ENCODE assay signal across 8 cellular contexts in the genomic region with DNA sequence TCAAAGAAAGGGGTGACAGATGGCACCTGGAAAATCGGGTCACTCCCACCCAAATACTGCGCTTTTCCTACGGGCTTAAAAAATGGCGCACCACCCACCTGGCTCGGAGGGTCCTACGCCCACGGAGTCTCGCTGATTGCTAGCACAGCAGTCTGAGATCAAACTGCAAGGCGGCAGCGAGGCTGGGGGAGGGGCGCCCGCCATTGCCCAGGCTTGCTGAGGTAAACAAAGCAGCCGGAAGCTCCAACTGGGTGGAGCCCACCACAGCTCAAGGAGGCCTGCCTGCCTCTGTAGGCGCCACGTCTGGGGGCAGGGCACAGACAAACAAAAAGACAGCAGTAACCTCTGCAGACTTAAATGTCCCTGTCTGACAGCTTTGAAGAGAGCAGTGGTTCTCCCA. TPM values are rescaled to one million over a fixed set of nuclear protein-coding genes. Genes with fewer than 3 reads are reported as not detected.
A peak's percentile ranks its signal among the peaks of the same experiment; 100 is the strongest.
DNase-seq lines count a peak whose midpoint lies in the region; ATAC-seq lines count a peak whose summit lies in the region.
"Not testable (repeated sequence)": the region's sequence is repeated elsewhere in the genome, so short reads cannot be mapped to it uniquely, and the experiment has no call there.

No MANE protein-coding gene starts in this region.

- not testable (repeated sequence) for H3K27me3 ChIP-seq in CD8-positive, alpha-beta memory T cell (ENCODE audit: insufficient read depth, low read length, poor library complexity, severe bottlenecking); HUES6 (ENCODE audit: control insufficient read depth, insufficient read depth, low read length)

- H3K9me3 ChIP-seq in CD8-positive, alpha-beta memory T cell (ENCODE audit: low read length); HUES6 (ENCODE audit: control insufficient read depth, insufficient read depth, low read depth, low read length): not testable (repeated sequence)

- not testable (repeated sequence) for H3K27me3 Mint-ChIP-seq in CD8-positive, alpha-beta memory T cell; activated CD4-positive, alpha-beta memory T cell treated with anti-CD3 and anti-CD28 coated beads, Interleukin-2, amount 10 ng/mL, durations not matched to agents 7 days and 5 days; central memory CD8-positive, alpha-beta T cell

- not testable (repeated sequence) for H3K4me3 ChIP-seq in CD8-positive, alpha-beta memory T cell (ENCODE audit: low read length)
- H3K4me3 ChIP-seq in HUES6 (ENCODE audit: low read depth, low read length) = peak overlapping the region; percentile 43; the same call in 1 of the 2 replicates

- peaks cover 4 to 21% (median 9%) of the 10 kb centered on the region in 5 donors for H3K9me3 Mint-ChIP-seq in CD8-positive, alpha-beta memory T cell
- H3K9me3 Mint-ChIP-seq in activated CD4-positive, alpha-beta memory T cell treated with anti-CD3 and anti-CD28 coated beads, Interleukin-2, amount 10 ng/mL, durations not matched to agents 7 days and 5 days; central memory CD8-positive, alpha-beta T cell: not testable (repeated sequence)

- not testable (repeated sequence) for H3K27ac ChIP-seq in CD8-positive, alpha-beta memory T cell (ENCODE audit: low read depth, low read length); HUES6 (ENCODE audit: low read depth, low read length)

- POLR2A ChIA-PET in CD8-positive, alpha-beta memory T cell (lab: Charles Lee) = not testable (repeated sequence)
- POLR2A ChIA-PET in activated CD4-positive, alpha-beta memory T cell treated with anti-CD3 and anti-CD28 coated beads, Interleukin-2, amount 10 ng/mL, durations not matched to agents 7 days and 5 days (lab: Charles Lee) = interaction anchor here (2.0 kb wide), 1 partner anchor 134 kb away, joined by 7 read pairs; no protein-coding TSS in a partner anchor

- peak overlapping the region; percentile 52 for H3K9ac ChIP-seq in HUES6 (ENCODE audit: low read length)

- peaks cover 2 to 17% (median 10%) of the 10 kb centered on the region in 3 donors for H3K36me3 Mint-ChIP-seq in CD8-positive, alpha-beta memory T cell
- H3K36me3 Mint-ChIP-seq in activated CD4-positive, alpha-beta memory T cell treated with anti-CD3 and anti-CD28 coated beads, Interleukin-2, amount 10 ng/mL, durations not matched to agents 7 days and 5 days (ENCODE audit: low read depth); central memory CD8-positive, alpha-beta T cell (ENCODE audit: insufficient read depth): not testable (repeated sequence)

- peak; percentile 19 to 82 (median 67) for DNase-seq in CD8-positive, alpha-beta memory T cell
- DNase-seq in NCI-H748 (lab: John Stamatoyannopoulos, UW; ENCODE audit: unreplicated experiment) (peak; percentile 74), T-helper 9 cell (peak; percentile 5)
- DNase-seq in activated CD4-positive, alpha-beta memory T cell treated with anti-CD3 and anti-CD28 coated beads, Interleukin-2, amount 10 ng/mL, durations not matched to agents 7 days and 5 days = peak; percentile 74
- DNase-seq in activated effector memory CD4-positive, alpha-beta T cell treated with Interleukin-2 at 50 U/mL for 16 hours = peak; percentile 53
- peak in 1 of 2 donors; percentile 79 for DNase-seq in central memory CD8-positive, alpha-beta T cell (ENCODE audit: low spot score in 2 of 2)
- DNase-seq in stimulated activated CD4-positive, alpha-beta T cell treated with anti-CD3 and anti-CD28 coated beads, Interleukin-15, amount 100 ng/mL, for 24 hours = peak; percentile 5

- H3K4me1 ChIP-seq in CD8-positive, alpha-beta memory T cell (ENCODE audit: insufficient read depth, low read length) = peaks cover 11% of the 10 kb centered on the region
- H3K4me1 ChIP-seq in HUES6 (ENCODE audit: control insufficient read depth, insufficient read depth, low read length) = not testable (repeated sequence)

- CTCF ChIA-PET in CD8-positive, alpha-beta memory T cell (lab: Charles Lee) = interaction anchor here (1.9 to 2.1 kb wide), 2 partner anchors 10 to 34 kb away, joined by 4 to 6 read pairs; no protein-coding TSS in a partner anchor
- CTCF ChIA-PET in activated CD4-positive, alpha-beta memory T cell treated with anti-CD3 and anti-CD28 coated beads, Interleukin-2, amount 10 ng/mL, durations not matched to agents 7 days and 5 days (lab: Charles Lee) = interaction anchor here (0.6 to 1.8 kb wide), 3 partner anchors 14 to 144 kb away, joined by 3 to 10 read pairs (median 7); no protein-coding TSS in a partner anchor

- peak; percentile 14 for ATAC-seq in central memory CD8-positive, alpha-beta T cell (replicated peaks; ENCODE audit: extremely low read depth, poor library complexity, severe bottlenecking)

- peak overlapping the region in 6 of 8 donors; percentile 37 to 85 (median 62) for H3K27ac Mint-ChIP-seq in CD8-positive, alpha-beta memory T cell
- H3K27ac Mint-ChIP-seq in activated CD4-positive, alpha-beta memory T cell treated with anti-CD3 and anti-CD28 coated beads, Interleukin-2, amount 10 ng/mL, durations not matched to agents 7 days and 5 days = peak overlapping the region; percentile 31
- not testable (repeated sequence) for H3K27ac Mint-ChIP-seq in central memory CD8-positive, alpha-beta T cell (ENCODE audit: low read depth)

- not testable (repeated sequence) for H3K36me3 ChIP-seq in CD8-positive, alpha-beta memory T cell (ENCODE audit: insufficient read depth, low read length); HUES6 (ENCODE audit: control insufficient read depth, insufficient read depth, low read length)

- H3K4me1 Mint-ChIP-seq in CD8-positive, alpha-beta memory T cell = peaks cover 18 to 37% (median 29%) of the 10 kb centered on the region in 3 donors
- peaks cover 13% of the 10 kb centered on the region for H3K4me1 Mint-ChIP-seq in activated CD4-positive, alpha-beta memory T cell treated with anti-CD3 and anti-CD28 coated beads, Interleukin-2, amount 10 ng/mL, durations not matched to agents 7 days and 5 days
- H3K4me1 Mint-ChIP-seq in central memory CD8-positive, alpha-beta T cell = peaks cover 28% of the 10 kb centered on the region

- peak overlapping the region in 5 of 7 donors; percentile 12 to 32 (median 18) for H3K4me3 Mint-ChIP-seq in CD8-positive, alpha-beta memory T cell
- not testable (repeated sequence) for H3K4me3 Mint-ChIP-seq in activated CD4-positive, alpha-beta memory T cell treated with anti-CD3 and anti-CD28 coated beads, Interleukin-2, amount 10 ng/mL, durations not matched to agents 7 days and 5 days
- peak overlapping the region; percentile 23 for H3K4me3 Mint-ChIP-seq in central memory CD8-positive, alpha-beta T cell

RNA-seq across cellular contexts. Expression of a gene that starts 56.1 kb away (rescaled TPM):
- 1 to 10 TPM; 5.5 to 6.3 TPM for total RNA-seq in CD8-positive, alpha-beta memory T cell
- polyA plus RNA-seq in CD8-positive, alpha-beta memory T cell = 3.7 TPM
- 10 to 100 TPM in 1 of 2 experiments, 1 to 10 TPM in 1; 9.6 to 10.3 TPM for total RNA-seq in activated CD4-positive, alpha-beta memory T cell treated with anti-CD3 and anti-CD28 coated beads, Interleukin-2, amount 10 ng/mL, durations not matched to agents 7 days and 5 days
